Comparison of ENCODE assay signal across 26 cellular contexts in the genomic region with DNA sequence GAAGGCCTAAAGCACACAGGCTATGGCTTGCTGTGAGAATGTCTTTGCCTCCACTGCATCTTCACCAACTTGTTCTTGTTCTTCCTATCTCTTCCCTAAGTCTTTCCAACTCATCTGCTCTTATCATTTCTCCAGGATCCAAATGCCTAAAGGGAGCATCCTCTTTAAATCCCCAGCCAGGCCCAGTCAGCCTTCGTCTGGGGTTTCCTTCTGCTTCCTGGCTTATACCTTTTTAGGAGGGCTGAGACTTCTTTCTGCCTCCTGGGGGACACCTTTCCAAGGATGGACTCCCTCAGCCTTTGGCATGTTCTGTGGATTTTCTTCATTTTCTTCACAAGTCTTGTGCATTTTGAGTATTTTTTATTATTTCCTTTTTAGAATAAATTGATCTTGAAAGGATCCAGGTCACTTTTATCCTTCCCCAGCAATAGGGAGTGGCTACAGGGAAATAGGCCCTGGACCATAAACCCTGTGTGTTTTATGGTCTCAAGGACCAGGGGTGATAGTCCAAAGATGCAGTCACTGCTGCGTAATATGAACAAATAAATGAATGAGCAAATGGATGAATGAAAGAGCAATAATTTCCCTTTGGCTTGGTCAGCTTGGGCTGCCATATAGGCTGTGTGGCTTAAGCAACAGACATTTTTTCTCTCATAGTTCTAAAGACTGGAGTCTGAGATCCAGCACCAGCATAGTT.
"Had no signal": no experiment of that assay in that cellular context is flagged by ENCODE, and none has a peak within 500 bp of the region (broad histone marks: within the 10 kb centered on the region; RNA-seq: fewer than 3 reads in every experiment).

No MANE protein-coding gene starts in this region.

- ATAC-seq: effector memory CD8-positive, alpha-beta T cell; heart right ventricle; left ventricle myocardium superior; lower lobe of right lung; naive thymus-derived CD4-positive, alpha-beta T cell; sciatic nerve; stimulated activated effector memory CD8-positive, alpha-beta T cell treated with anti-CD3 and anti-CD28 coated beads, Interleukin-12 subunit alpha, Interleukin-12 subunit beta, amount 100 ng/mL, for 72 hours had no signal

- H3K4me1 Mint-ChIP-seq: immature natural killer cell; stimulated activated effector memory CD8-positive, alpha-beta T cell treated with anti-CD3 and anti-CD28 coated beads, Interleukin-12 subunit alpha, Interleukin-12 subunit beta, amount 100 ng/mL, for 72 hours had no signal

- H3K4me1 ChIP-seq: right atrium auricular region, thyroid gland had no signal

- FAIRE-seq: urothelium cell line had no signal

- H3K9me3 Mint-ChIP-seq: effector memory CD8-positive, alpha-beta T cell; naive thymus-derived CD4-positive, alpha-beta T cell; nephron; stimulated activated effector memory CD8-positive, alpha-beta T cell treated with anti-CD3 and anti-CD28 coated beads, Interleukin-12 subunit alpha, Interleukin-12 subunit beta, amount 100 ng/mL, for 72 hours had no signal

- H3K9me3 ChIP-seq: esophagus squamous epithelium, heart right ventricle, lower lobe of right lung, prostate gland, right atrium auricular region, stomach, thyroid gland, upper lobe of left lung had no signal

- H3K36me3 ChIP-seq: esophagus squamous epithelium, heart right ventricle, lower lobe of right lung, prostate gland, right atrium auricular region, stomach, thyroid gland, upper lobe of left lung had no signal

- H3K4me3 ChIP-seq: esophagus squamous epithelium, heart right ventricle, lower lobe of right lung, prostate gland, right atrium auricular region, stomach, thyroid gland, upper lobe of left lung had no signal

- H3K27me3 Mint-ChIP-seq: effector memory CD8-positive, alpha-beta T cell had no signal

- H3K36me3 Mint-ChIP-seq: immature natural killer cell; naive thymus-derived CD4-positive, alpha-beta T cell; stimulated activated effector memory CD8-positive, alpha-beta T cell treated with anti-CD3 and anti-CD28 coated beads, Interleukin-12 subunit alpha, Interleukin-12 subunit beta, amount 100 ng/mL, for 72 hours had no signal

- DNase-seq: cortex of kidney; effector memory CD8-positive, alpha-beta T cell; erythroblast; esophagus squamous epithelium; foreskin melanocyte; glutamatergic neuron; heart right ventricle; hypothalamus; immature natural killer cell; islet precursor cell; kidney glomerular epithelial cell; left ventricle myocardium superior; lower lobe of right lung; naive thymus-derived CD4-positive, alpha-beta T cell; stimulated activated CD4-positive, alpha-beta T cell treated with anti-CD3 and anti-CD28 coated beads, Interleukin-2, amount 100 ng/mL, for 24 hours; stimulated activated CD4-positive, alpha-beta T cell treated with anti-CD3 and anti-CD28 coated beads, Interleukin-4, amount 100 ng/mL, for 24 hours; stimulated activated naive CD4-positive, alpha-beta T cell treated with Interleukin-2 at 50 U/mL for 16 hours; stomach; thyroid gland; upper lobe of left lung had no signal

- H3K27ac Mint-ChIP-seq: immature natural killer cell; naive thymus-derived CD4-positive, alpha-beta T cell; stimulated activated effector memory CD8-positive, alpha-beta T cell treated with anti-CD3 and anti-CD28 coated beads, Interleukin-12 subunit alpha, Interleukin-12 subunit beta, amount 100 ng/mL, for 72 hours had no signal

- H3K27ac ChIP-seq: esophagus squamous epithelium, heart right ventricle, lower lobe of right lung, prostate gland, right atrium auricular region, stomach, thyroid gland, upper lobe of left lung had no signal

- H3K4me3 Mint-ChIP-seq: effector memory CD8-positive, alpha-beta T cell; immature natural killer cell; naive thymus-derived CD4-positive, alpha-beta T cell; nephron; stimulated activated effector memory CD8-positive, alpha-beta T cell treated with anti-CD3 and anti-CD28 coated beads, Interleukin-12 subunit alpha, Interleukin-12 subunit beta, amount 100 ng/mL, for 72 hours had no signal

- H3K27me3 ChIP-seq: esophagus squamous epithelium, heart right ventricle, right atrium auricular region, stomach, thyroid gland, upper lobe of left lung had no signal
